Comparison of ENCODE assay signal across 23 cellular contexts in the genomic region with DNA sequence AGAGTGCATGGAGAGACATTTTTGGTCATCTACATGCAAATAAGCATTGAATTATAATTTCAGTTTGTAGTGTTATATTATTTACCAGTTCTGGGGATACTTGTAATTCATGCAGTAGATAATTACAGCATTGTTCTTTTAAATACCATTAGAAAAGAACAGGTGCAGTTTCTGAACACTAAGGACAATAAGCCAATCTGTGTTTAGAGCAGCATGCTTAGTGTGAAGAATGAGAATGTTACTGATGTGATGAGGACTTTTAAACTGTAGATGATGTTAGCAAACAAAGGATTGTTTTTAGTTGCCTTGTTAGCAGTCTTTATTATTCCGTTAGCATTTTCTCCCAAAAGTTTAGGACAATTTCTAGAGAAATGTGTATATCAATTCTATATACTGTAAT.
"Had no signal": no experiment of that assay in that cellular context is flagged by ENCODE, and none has a peak within 500 bp of the region (broad histone marks: within the 10 kb centered on the region; RNA-seq: fewer than 3 reads in every experiment).

No MANE protein-coding gene starts in this region.

- H3K27ac Mint-ChIP-seq: dendritic cell treated with granulocyte-macrophage colony-stimulating factor and Interleukin-4, amounts not matched to agents 40 ng/mL and 50 ng/mL, for 4 days; effector memory CD8-positive, alpha-beta T cell; memory B cell; mesothelial cell of epicardium; natural killer cell treated with Interleukin-12 subunit alpha and Interleukin-12 subunit beta and Interleukin-15 and Interleukin-18, amount 100 ng/mL, for 72 hours; neural progenitor cell; progenitor cell of endocrine pancreas; type B pancreatic cell had no signal

- DNase-seq: effector memory CD8-positive, alpha-beta T cell; kidney; left cardiac atrium; left ventricle myocardium inferior; lower lobe of right lung; nucleus accumbens; ovary; right cardiac atrium; small intestine; stimulated activated CD4-positive, alpha-beta T cell treated with anti-CD3 and anti-CD28 coated beads, Interleukin-12 subunit alpha, Interleukin-12 subunit beta, amount 100 ng/mL, for 4 hours; stimulated activated naive CD4-positive, alpha-beta T cell treated with Interleukin-2 at 50 U/mL for 16 hours; thyroid gland had no signal

- H3K27ac ChIP-seq: epithelial cell of prostate, esophagus muscularis mucosa, gastroesophageal sphincter, left ventricle myocardium inferior, lower lobe of right lung, neural progenitor cell, ovary, suprapubic skin, thyroid gland had no signal

- H3K4me3 Mint-ChIP-seq: dendritic cell treated with granulocyte-macrophage colony-stimulating factor and Interleukin-4, amounts not matched to agents 40 ng/mL and 50 ng/mL, for 4 days; effector memory CD8-positive, alpha-beta T cell; memory B cell; mesothelial cell of epicardium; natural killer cell treated with Interleukin-12 subunit alpha and Interleukin-12 subunit beta and Interleukin-15 and Interleukin-18, amount 100 ng/mL, for 72 hours; neural progenitor cell; type B pancreatic cell had no signal

- H3K9me3 Mint-ChIP-seq: mesothelial cell of epicardium, neural progenitor cell, type B pancreatic cell had no signal

- H3K36me3 Mint-ChIP-seq: memory B cell; mesothelial cell of epicardium; natural killer cell treated with Interleukin-12 subunit alpha and Interleukin-12 subunit beta and Interleukin-15 and Interleukin-18, amount 100 ng/mL, for 72 hours; neural progenitor cell; type B pancreatic cell had no signal

- H3K27me3 Mint-ChIP-seq: dendritic cell treated with granulocyte-macrophage colony-stimulating factor and Interleukin-4, amounts not matched to agents 40 ng/mL and 50 ng/mL, for 4 days; effector memory CD8-positive, alpha-beta T cell; memory B cell; natural killer cell treated with Interleukin-12 subunit alpha and Interleukin-12 subunit beta and Interleukin-15 and Interleukin-18, amount 100 ng/mL, for 72 hours; progenitor cell of endocrine pancreas; type B pancreatic cell had no signal

- H3K4me1 Mint-ChIP-seq: memory B cell, mesothelial cell of epicardium, neural progenitor cell had no signal
